ENCODE assay signal across 8 cellular contexts in genomic region chr10:92849234-92849525, GRCh38. TPM values are rescaled to one million over a fixed set of nuclear protein-coding genes. Genes with fewer than 3 reads are reported as not detected.
DNase-seq lines count a peak whose midpoint lies in the region; ATAC-seq and TF ChIP-seq lines count a peak whose summit lies in the region.

No MANE protein-coding gene starts in this region.

- H3K4me1 ChIP-seq in adrenal gland (replicated peaks in 1 of 2): peaks cover 0 to 18% of the 10 kb centered on the region in 2 donors
- peaks cover 10% of the 10 kb centered on the region for H3K4me1 ChIP-seq in vagina

- H3K9me3 ChIP-seq in adrenal gland (replicated peaks in 1 of 3) (no peaks in the 10 kb centered on the region), vagina (no peaks in the 10 kb centered on the region)

- intact Hi-C loops in adrenal gland (cut with DNase I) (loop anchor here in 1 of 2 donors (10.0 kb wide), 1 partner anchor 254 kb away; the partner anchor contains the start of gene KIF11), vagina (cut with DNase I) (no loop called here)

- ATAC-seq in memory B cell (ENCODE audit: low read depth) (no peak), GM18873 (IDR thresholded peaks at IDR 0.05; ENCODE audit: low FRiP score, unreplicated experiment) (no peak)

- H3K27ac ChIP-seq in adrenal gland (peak overlapping the region in 3 of 5 donors; percentile 85 to 93 (median 87)), vagina (peak overlapping the region; percentile 62)

- H3K27ac Mint-ChIP-seq in HFFc6 (0 out of 2 replicates have a peak overlapping the region, but pooled peaks have one; percentile 9), memory B cell (peak overlapping the region; percentile 82)

- peak overlapping the region; percentile 77 for H3K4me3 ChIP-seq in AG09309 (ENCODE audit: control insufficient read depth, low read depth, low read length)
- H3K4me3 ChIP-seq in adrenal gland: peak overlapping the region in 2 of 4 donors; percentile 88 to 92
- H3K4me3 ChIP-seq in vagina: peak overlapping the region; percentile 75 to 97

- no peaks in the 10 kb centered on the region for H3K36me3 ChIP-seq in adrenal gland (replicated peaks in 1 of 2)
- no peaks in the 10 kb centered on the region for H3K36me3 ChIP-seq in vagina

- WGBS in adrenal gland, 4 donors: 1 to 3% (median 2%) methylated on average over 7 of the region's 7 CpGs

- H3K4me3 Mint-ChIP-seq in HFFc6: peak overlapping the region; percentile 87
- H3K4me3 Mint-ChIP-seq in memory B cell: peak overlapping the region; percentile 87

- no peaks in the 10 kb centered on the region for H3K27me3 ChIP-seq in adrenal gland
- H3K27me3 ChIP-seq in vagina: no peaks in the 10 kb centered on the region

- H3K9me3 Mint-ChIP-seq in HFFc6 (no peaks in the 10 kb centered on the region; the same call in 1 of the 2 replicates), memory B cell (no peaks in the 10 kb centered on the region)

- peaks cover 4% of the 10 kb centered on the region for H3K27me3 Mint-ChIP-seq in HFFc6 (ENCODE audit: insufficient read depth)
- no peaks in the 10 kb centered on the region for H3K27me3 Mint-ChIP-seq in memory B cell

- no peak for TF ChIP-seq POLR2A in adrenal gland (IDR thresholded peaks at IDR 0.05)
- no peak for TF ChIP-seq POLR2A in vagina (IDR thresholded peaks at IDR 0.05)

- DNase-seq in AG09309 (ENCODE audit: low read depth): no peak
- no peak for DNase-seq in HFFc6
- peak in 1 of 7 donors; percentile 50 for DNase-seq in adrenal gland
- DNase-seq in memory B cell (ENCODE audit: low spot score in 2 of 2): no peak
- no peak for DNase-seq in vagina (ENCODE audit: extremely low spot score in 2 of 2)
- DNase-seq in RPMI8226: no peak
- DNase-seq in NCI-H774 (lab: John Stamatoyannopoulos, UW): no peak

- TF ChIP-seq CTCF in AG09309 (IDR thresholded peaks at IDR 0.05; ENCODE audit: control insufficient read depth, insufficient read depth, low read depth, low read length, missing control alignments) (no peak), HFFc6 (IDR thresholded peaks at IDR 0.05) (no peak), adrenal gland (IDR thresholded peaks at IDR 0.05) (no peak), vagina (IDR thresholded peaks at IDR 0.05) (no peak)

- no peaks in the 10 kb centered on the region for H3K36me3 Mint-ChIP-seq in HFFc6 (ENCODE audit: low read depth)
- H3K36me3 Mint-ChIP-seq in memory B cell: peaks cover 2% of the 10 kb centered on the region

- H3K4me1 Mint-ChIP-seq in HFFc6 (ENCODE audit: low read depth) (peaks cover 39% of the 10 kb centered on the region), memory B cell (peaks cover 17% of the 10 kb centered on the region)

RNA-seq across cellular contexts. Expression of gene EXOC6, which starts 0.9 kb away (rescaled TPM):
- total RNA-seq in HFFc6 (2021; fragmentation: NEBNext Ultra II Directional; extraction: Animal tissue kit (Norgen Biotek cat#: 25700)): 1 to 10 TPM; 5.7 to 8.6 (median 6.3) TPM
- total RNA-seq in adrenal gland (10 to 100 TPM; 14.2 to 41.6 (median 27.0) TPM), vagina (9.3 TPM)
- polyA plus RNA-seq in adrenal gland: 10 to 100 TPM in 1 of 3 donors, 1 to 10 TPM in 2; 7.1 to 25.6 (median 9.0) TPM
